8 cellular contexts compared by ENCODE assay signal in the genomic region with DNA sequence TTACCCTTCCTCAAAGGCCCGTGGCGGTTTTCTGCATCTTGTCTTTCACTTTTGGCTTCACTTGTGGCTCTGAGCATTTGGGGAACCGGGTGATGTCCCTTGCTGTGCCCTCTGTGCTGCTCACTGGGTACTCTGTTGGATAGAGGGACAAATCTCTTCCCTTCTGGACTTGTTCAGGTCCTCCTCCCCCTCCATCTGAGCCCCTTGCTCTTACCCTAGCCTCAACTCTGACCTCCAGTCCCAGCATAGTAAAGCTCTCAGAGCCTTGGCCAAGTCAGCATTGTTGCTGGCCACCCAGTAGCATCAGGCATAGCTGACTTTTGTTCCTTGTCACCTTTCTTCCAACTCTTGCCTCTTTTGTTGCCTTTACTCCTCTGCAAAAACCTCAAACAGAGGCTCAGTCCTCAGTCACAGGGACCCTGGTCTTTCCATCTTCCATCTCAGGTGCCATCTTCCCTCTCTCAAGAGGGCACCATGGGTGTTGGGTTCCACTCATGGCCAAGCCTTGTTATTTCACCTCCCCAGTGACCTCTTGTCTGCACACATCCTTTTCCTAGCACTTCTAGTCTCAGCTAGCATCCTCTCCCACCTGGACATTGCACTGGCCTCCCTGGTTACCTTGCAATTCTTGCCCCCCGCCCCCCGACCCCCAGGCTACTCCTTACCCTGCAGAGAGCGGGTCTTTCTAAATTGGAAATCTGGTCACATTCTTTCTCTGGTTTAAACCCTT. TPM values are rescaled to one million over a fixed set of nuclear protein-coding genes. Genes with fewer than 3 reads are reported as not detected.
A peak's percentile ranks its signal among the peaks of the same experiment; 100 is the strongest.
DNase-seq lines count a peak whose midpoint lies in the region; ATAC-seq and TF ChIP-seq lines count a peak whose summit lies in the region.

No MANE protein-coding gene starts in this region.

- no peaks in the 10 kb centered on the region for H3K27me3 ChIP-seq in brain microvascular endothelial cell (replicated peaks)
- no peaks in the 10 kb centered on the region for H3K27me3 ChIP-seq in lung (ENCODE audit: control insufficient read depth, insufficient read depth)

- peak; percentile 59 to 67 for ATAC-seq in activated CD4-positive, CD25-positive, alpha-beta regulatory T cell treated with anti-CD3 and anti-CD28 coated beads, Interleukin-2, amount 50 U/mL, for 24 hours
- ATAC-seq in HG02870 (IDR thresholded peaks at IDR 0.05; ENCODE audit: unreplicated experiment) (peak; percentile 44), lung (ENCODE audit: insufficient read depth, low FRiP score) (no peak)

- TF ChIP-seq CTCF in brain microvascular endothelial cell (IDR thresholded peaks at IDR 0.05; ENCODE audit: low read depth, low read length, missing control alignments) (no peak), lung (IDR thresholded peaks at IDR 0.05; ENCODE audit: control extremely low read depth, extremely low read depth) (no peak)

- H3K4me3 ChIP-seq in brain microvascular endothelial cell (ENCODE audit: low read depth, low read length) (peak overlapping the region; percentile 99), lung (no peak overlapping the region)

- H3K4me1 ChIP-seq in lung (ENCODE audit: control insufficient read depth in 2 of 2, insufficient read depth in 2 of 2, low read length in 2 of 2): peaks cover 0 to 11% of the 10 kb centered on the region in 2 donors

- no peaks in the 10 kb centered on the region for H3K9me3 ChIP-seq in lung (ENCODE audit: control insufficient read depth in 2 of 2, insufficient read depth in 1 of 2, low read length in 1 of 2)

- DNase-seq in activated CD4-positive, CD25-positive, alpha-beta regulatory T cell (lab: John Stamatoyannopoulos, UW): no peak
- DNase-seq in SIG-M5 treated with dmso at 0.1 percent for 504 hours (lab: John Stamatoyannopoulos, UW; ENCODE audit: unreplicated experiment) (peak; percentile 95), brain microvascular endothelial cell (no peak), lung (ENCODE audit: low spot score) (peak; percentile 80), cerebellar nuclear complex (lab: John Stamatoyannopoulos, UW) (no peak)
- peak; percentile 38 for DNase-seq in stimulated activated CD8-positive, alpha-beta memory T cell treated with anti-CD3 and anti-CD28 coated beads, Interleukin-7, amount 100 ng/mL, for 24 hours (ENCODE audit: low read depth)

- H3K36me3 ChIP-seq in brain microvascular endothelial cell (replicated peaks) (peaks cover 27% of the 10 kb centered on the region), lung (ENCODE audit: control insufficient read depth in 2 of 2, insufficient read depth in 2 of 2, low read length in 2 of 2) (peaks cover 0 to 38% of the 10 kb centered on the region in 2 donors)

- 45 to 48% methylated on average over 6 of the region's 6 CpGs for WGBS in lung, 2 donors

- H3K27ac ChIP-seq in brain microvascular endothelial cell: peak overlapping the region; percentile 65
- H3K27ac ChIP-seq in lung (ENCODE audit: low read depth in 1 of 2, low read length in 1 of 2): peak overlapping the region; percentile 94

- in situ Hi-C loops in brain microvascular endothelial cell (cut with HindIII; ENCODE audit: low pct_ligation_motif_present, low sequenced_read_pairs): no loop called here

RNA-seq across cellular contexts. Expression of a gene that starts 0.4 kb away (rescaled TPM):
- total RNA-seq in lung: 10 to 100 TPM; 36.6 to 94.9 TPM
- 100 to 1,000 TPM; 129 to 186 TPM for polyA plus RNA-seq in lung

RNA-seq across cellular contexts. Expression of a gene that starts 5.4 kb away (rescaled TPM):
- 1 to 10 TPM in 1 of 2 donors, not detected in 1; 2.0 TPM for total RNA-seq in lung
- polyA plus RNA-seq in lung: 1 to 10 TPM; 1.0 to 2.5 TPM

RNA-seq across cellular contexts. Expression of a gene that starts 6.9 kb away (rescaled TPM):
- 10 to 100 TPM in 1 of 2 donors, 1 to 10 TPM in 1; 8.4 to 43.9 TPM for total RNA-seq in lung
- polyA plus RNA-seq in lung: 10 to 100 TPM; 11.8 to 32.1 TPM

RNA-seq across cellular contexts. Expression of a gene that starts 31.4 kb away (rescaled TPM):
- total RNA-seq in lung: 100 to 1,000 TPM in 1 of 2 donors, 10 to 100 TPM in 1; 91.9 to 103 TPM
- 10 to 100 TPM; 32.9 to 39.8 TPM for polyA plus RNA-seq in lung

RNA-seq across cellular contexts. Expression of a gene that starts 43.3 kb away (rescaled TPM):
- total RNA-seq in lung: under 1 TPM; 0.40 to 0.51 TPM
- under 1 TPM in 1 of 2 donors, not detected in 1; 0.16 TPM for polyA plus RNA-seq in lung

Comparison
In these comparisons a context has a peak if more than half of its experiments do, and no peak if none do; other contexts are left out.
1. DNase-seq: peak in SIG-M5 treated with dmso at 0.1 percent for 504 hours (single experiment), lung (single experiment) and stimulated activated CD8-positive, alpha-beta memory T cell treated with anti-CD3 and anti-CD28 coated beads, Interleukin-7, amount 100 ng/mL, for 24 hours (single experiment); none in activated CD4-positive, CD25-positive, alpha-beta regulatory T cell (0 of 4), brain microvascular endothelial cell (single experiment) and cerebellar nuclear complex (0 of 2).